1 cellular context compared by ENCODE assay signal in genomic region chr5:157730900-157731271, GRCh38.
TF ChIP-seq lines count a peak whose summit lies in the region.

No MANE protein-coding gene starts in this region.

TF ChIP-seq in HepG2, 621 proteins besides CTCF, POLR2A, EP300 and RAD21:
- TF ChIP-seq KDM4B (CRISPR knock-in tag; IDR thresholded peaks at IDR 0.05) (no peak), KDM5A (IDR thresholded peaks at IDR 0.05; ENCODE audit: borderline replicate concordance, low read length) (0 out of 2 replicates have a peak, but pooled peaks have one; percentile 2), KIAA2018 (CRISPR knock-in tag; IDR thresholded peaks at IDR 0.05; ENCODE audit: borderline replicate concordance) (no peak), SMYD3 (CRISPR knock-in tag; IDR thresholded peaks at IDR 0.05) (0 out of 2 replicates have a peak, but pooled peaks have one; percentile 16), ZNF652 (CRISPR knock-in tag; IDR thresholded peaks at IDR 0.05; ENCODE audit: borderline replicate concordance, low read depth) (0 out of 2 replicates have a peak, but pooled peaks have one; percentile 32), SNAPC4 (CRISPR knock-in tag; IDR thresholded peaks at IDR 0.05) (0 out of 2 replicates have a peak, but pooled peaks have one; percentile 43), ZSCAN9 (CRISPR knock-in tag; IDR thresholded peaks at IDR 0.05; ENCODE audit: borderline replicate concordance) (0 out of 2 replicates have a peak, but pooled peaks have one; percentile 26)
